Comparison of ENCODE assay signal across 1 cellular context in genomic region chr17:44766409-44767038, GRCh38.
TF ChIP-seq lines count a peak whose summit lies in the region.

No MANE protein-coding gene starts in this region.

TF ChIP-seq in K562, 482 proteins besides CTCF, POLR2A, EP300 and RAD21:
- TF ChIP-seq ZNF121 (CRISPR knock-in tag; conservative IDR thresholded peaks at IDR 0.05) (0 out of 2 replicates have a peak, but pooled peaks have one; percentile 33), TCF3 (CRISPR knock-in tag; IDR thresholded peaks at IDR 0.05) (no peak), ZNF561 (CRISPR knock-in tag; conservative IDR thresholded peaks at IDR 0.05) (no peak)
TF ChIP-seq in K562: peak in this region for 1.
